ENCODE assay signal across 17 cellular contexts in genomic region chr19:47172666-47173455, GRCh38. TPM values are rescaled to one million over a fixed set of nuclear protein-coding genes. Genes with fewer than 3 reads are reported as not detected.
DNase-seq lines count a peak whose midpoint lies in the region; ATAC-seq and TF ChIP-seq lines count a peak whose summit lies in the region.
"Had no signal": no experiment of that assay in that cellular context is flagged by ENCODE, and none has a peak within 500 bp of the region (broad histone marks: within the 10 kb centered on the region; RNA-seq: fewer than 3 reads in every experiment).

No MANE protein-coding gene starts in this region.

- CTCF ChIA-PET in CD4-positive, alpha-beta memory T cell (lab: Charles Lee; ENCODE audit: partially characterized antibody) = interaction anchor here (0.8 to 1.7 kb wide), 4 partner anchors 13 to 160 kb away, joined by 3 to 7 read pairs (median 6); no protein-coding TSS in a partner anchor
- CTCF ChIA-PET in naive thymus-derived CD4-positive, alpha-beta T cell (lab: Charles Lee) = interaction anchor here (1.0 kb wide), 1 partner anchor 75 kb away, joined by 5 read pairs; no protein-coding TSS in a partner anchor

- no peak overlapping the region for H3K27ac ChIP-seq in CD4-positive, alpha-beta memory T cell (ENCODE audit: low read depth, low read length)
- no peak overlapping the region for H3K27ac ChIP-seq in naive thymus-derived CD4-positive, alpha-beta T cell (ENCODE audit: low read depth, low read length)
- H3K27ac ChIP-seq: C4-2B, pancreas, right atrium auricular region had no signal

- no peak overlapping the region for H3K4me3 Mint-ChIP-seq in CD4-positive, alpha-beta memory T cell
- no peak overlapping the region for H3K4me3 Mint-ChIP-seq in T-helper 17 cell
- H3K4me3 Mint-ChIP-seq in naive thymus-derived CD4-positive, alpha-beta T cell = no peak overlapping the region
- H3K4me3 Mint-ChIP-seq: activated CD8-positive, alpha-beta T cell treated with anti-CD3 and anti-CD28 coated beads for 36 hours; natural killer cell treated with Interleukin-12 subunit alpha and Interleukin-12 subunit beta and Interleukin-15 and Interleukin-18, amount 100 ng/mL, for 72 hours had no signal

- peaks cover 39 to 49% of the 10 kb centered on the region in 2 donors for H3K36me3 Mint-ChIP-seq in CD4-positive, alpha-beta memory T cell
- no peaks in the 10 kb centered on the region for H3K36me3 Mint-ChIP-seq in T-helper 17 cell (ENCODE audit: low read depth)
- H3K36me3 Mint-ChIP-seq in naive thymus-derived CD4-positive, alpha-beta T cell = peaks cover 5 to 58% (median 34%) of the 10 kb centered on the region in 5 donors

- DNase-seq in BE2C (peak; percentile 17), T-helper 17 cell (no peak), 8988T (no peak), COR-L47 (lab: John Stamatoyannopoulos, UW) (no peak)
- no peak for DNase-seq in CD4-positive, alpha-beta memory T cell
- no peak for DNase-seq in naive thymus-derived CD4-positive, alpha-beta T cell
- DNase-seq in activated CD8-positive, alpha-beta memory T cell treated with anti-CD3 and anti-CD28 coated beads, Interleukin-2, amount 50 U/mL, for 48 hours = no peak
- DNase-seq: activated CD8-positive, alpha-beta T cell treated with anti-CD3 and anti-CD28 coated beads for 36 hours; activated effector memory CD4-positive, alpha-beta T cell treated with anti-CD3 and anti-CD28 coated beads, Interleukin-2, amount 50 U/mL, for 16 hours; amygdala; DMS 273 treated with DMSO at 0.1 percent for 48 hours; pancreas; stimulated activated CD4-positive, alpha-beta T cell treated with anti-CD3 and anti-CD28 coated beads, Interleukin-2, amount 100 ng/mL, for 48 hours had no signal

- POLR2A ChIA-PET in CD4-positive, alpha-beta memory T cell (lab: Charles Lee; ENCODE audit: partially characterized antibody) = interaction anchor here (0.7 to 1.8 kb wide), 2 partner anchors 14 to 15 kb away, joined by 3 to 8 read pairs; no protein-coding TSS in a partner anchor
- POLR2A ChIA-PET in naive thymus-derived CD4-positive, alpha-beta T cell (lab: Charles Lee) = interaction anchor here (0.5 to 19.8 kb wide), 5 partner anchors 10 to 53 kb away, joined by 3 to 386 read pairs (median 5); no protein-coding TSS in a partner anchor

- peak overlapping the region in 4 of 7 donors; percentile 8 to 59 (median 30) for H3K27ac Mint-ChIP-seq in CD4-positive, alpha-beta memory T cell
- H3K27ac Mint-ChIP-seq in T-helper 17 cell = peak overlapping the region; percentile 27
- peak overlapping the region in 5 of 9 donors; percentile 53 to 93 (median 74) for H3K27ac Mint-ChIP-seq in naive thymus-derived CD4-positive, alpha-beta T cell
- H3K27ac Mint-ChIP-seq: activated CD8-positive, alpha-beta T cell treated with anti-CD3 and anti-CD28 coated beads for 36 hours; natural killer cell treated with Interleukin-12 subunit alpha and Interleukin-12 subunit beta and Interleukin-15 and Interleukin-18, amount 100 ng/mL, for 72 hours had no signal

- H3K4me1 Mint-ChIP-seq in CD4-positive, alpha-beta memory T cell = peaks cover 29 to 58% (median 40%) of the 10 kb centered on the region in 4 donors
- H3K4me1 Mint-ChIP-seq in T-helper 17 cell = peaks cover 26% of the 10 kb centered on the region
- H3K4me1 Mint-ChIP-seq in naive thymus-derived CD4-positive, alpha-beta T cell = peaks cover 32 to 82% (median 66%) of the 10 kb centered on the region in 7 donors

- H3K36me3 ChIP-seq in BE2C = peaks cover 79% of the 10 kb centered on the region
- peaks cover 16% of the 10 kb centered on the region for H3K36me3 ChIP-seq in CD4-positive, alpha-beta memory T cell (ENCODE audit: insufficient read depth, low read length)
- H3K36me3 ChIP-seq in naive thymus-derived CD4-positive, alpha-beta T cell (ENCODE audit: control insufficient read depth in 2 of 3, insufficient read depth in 3 of 3, low read length in 3 of 3) = peaks cover 0 to 32% (median 0%) of the 10 kb centered on the region in 3 experiments
- H3K36me3 ChIP-seq: pancreas had no signal

- ATAC-seq in T-helper 17 cell = no peak
- ATAC-seq in naive thymus-derived CD4-positive, alpha-beta T cell = no peak
- no peak for ATAC-seq in GM19023 (IDR thresholded peaks at IDR 0.05; ENCODE audit: unreplicated experiment)
- ATAC-seq: activated CD8-positive, alpha-beta T cell treated with anti-CD3 and anti-CD28 coated beads for 36 hours; natural killer cell treated with Interleukin-12 subunit alpha and Interleukin-12 subunit beta and Interleukin-15 and Interleukin-18, amount 100 ng/mL, for 72 hours; pancreas had no signal

- no peaks in the 10 kb centered on the region for H3K4me1 ChIP-seq in BE2C
- peaks cover 32% of the 10 kb centered on the region for H3K4me1 ChIP-seq in CD4-positive, alpha-beta memory T cell (ENCODE audit: insufficient read depth, low read length)
- H3K4me1 ChIP-seq in naive thymus-derived CD4-positive, alpha-beta T cell (ENCODE audit: control insufficient read depth in 2 of 2, insufficient read depth in 2 of 2, low read length in 2 of 2) = peaks cover 24 to 27% of the 10 kb centered on the region in 2 donors
- H3K4me1 ChIP-seq: pancreas had no signal

- no peak overlapping the region for H3K4me3 ChIP-seq in BE2C (ENCODE audit: low read depth, low read length)
- no peak overlapping the region for H3K4me3 ChIP-seq in CD4-positive, alpha-beta memory T cell (ENCODE audit: low read length in 2 of 2)
- H3K4me3 ChIP-seq in naive thymus-derived CD4-positive, alpha-beta T cell (ENCODE audit: low read length) = no peak overlapping the region
- H3K4me3 ChIP-seq: pancreas, right atrium auricular region had no signal

- no peaks in the 10 kb centered on the region for H3K27me3 ChIP-seq in BE2C
- no peaks in the 10 kb centered on the region for H3K27me3 ChIP-seq in CD4-positive, alpha-beta memory T cell (ENCODE audit: insufficient read depth, low read length)
- no peaks in the 10 kb centered on the region for H3K27me3 ChIP-seq in naive thymus-derived CD4-positive, alpha-beta T cell (ENCODE audit: control insufficient read depth in 2 of 2, insufficient read depth in 2 of 2, low read length in 2 of 2)
- H3K27me3 ChIP-seq: pancreas, right atrium auricular region had no signal

- H3K9me3 Mint-ChIP-seq in CD4-positive, alpha-beta memory T cell = no peaks in the 10 kb centered on the region
- no peaks in the 10 kb centered on the region for H3K9me3 Mint-ChIP-seq in naive thymus-derived CD4-positive, alpha-beta T cell
- H3K9me3 Mint-ChIP-seq: activated CD8-positive, alpha-beta T cell treated with anti-CD3 and anti-CD28 coated beads for 36 hours; natural killer cell treated with Interleukin-12 subunit alpha and Interleukin-12 subunit beta and Interleukin-15 and Interleukin-18, amount 100 ng/mL, for 72 hours had no signal

- intact Hi-C loops in CD4-positive, alpha-beta memory T cell (cut with micrococcal nuclease) = no loop called here
- intact Hi-C loops in naive thymus-derived CD4-positive, alpha-beta T cell (cut with micrococcal nuclease) = no loop called here

- no peaks in the 10 kb centered on the region for H3K9me3 ChIP-seq in BE2C
- no peaks in the 10 kb centered on the region for H3K9me3 ChIP-seq in CD4-positive, alpha-beta memory T cell (ENCODE audit: control insufficient read depth in 1 of 2, low read length in 2 of 2)
- no peaks in the 10 kb centered on the region for H3K9me3 ChIP-seq in T-helper 17 cell (ENCODE audit: control insufficient read depth, low read length, poor library complexity, severe bottlenecking)
- no peaks in the 10 kb centered on the region for H3K9me3 ChIP-seq in naive thymus-derived CD4-positive, alpha-beta T cell (ENCODE audit: control insufficient read depth in 2 of 3, low read length in 3 of 3)
- H3K9me3 ChIP-seq: pancreas, right atrium auricular region had no signal

- no peaks in the 10 kb centered on the region for H3K27me3 Mint-ChIP-seq in CD4-positive, alpha-beta memory T cell
- H3K27me3 Mint-ChIP-seq in T-helper 17 cell = no peaks in the 10 kb centered on the region
- no peaks in the 10 kb centered on the region for H3K27me3 Mint-ChIP-seq in naive thymus-derived CD4-positive, alpha-beta T cell
- H3K27me3 Mint-ChIP-seq: activated CD8-positive, alpha-beta T cell treated with anti-CD3 and anti-CD28 coated beads for 36 hours; natural killer cell treated with Interleukin-12 subunit alpha and Interleukin-12 subunit beta and Interleukin-15 and Interleukin-18, amount 100 ng/mL, for 72 hours had no signal

- no peak for TF ChIP-seq CTCF in BE2C (IDR thresholded peaks at IDR 0.05; ENCODE audit: low read depth, low read length)

RNA-seq across cellular contexts. Expression of gene SAE1, which starts 42.2 kb away (rescaled TPM):
- 148 TPM for polyA plus RNA-seq in BE2C (2012; ENCODE audit: insufficient read depth, insufficient read length, low read depth)
- total RNA-seq in CD4-positive, alpha-beta memory T cell = 10 to 100 TPM; 35.3 to 36.0 TPM
- 100 to 1,000 TPM; 107 to 182 TPM for polyA plus RNA-seq in CD4-positive, alpha-beta memory T cell
- total RNA-seq in T-helper 17 cell = 10 to 100 TPM; 36.2 to 37.0 TPM
- 100 to 1,000 TPM in 1 of 5 experiments, 10 to 100 TPM in 4; 34.3 to 115 (median 46.4) TPM for total RNA-seq in naive thymus-derived CD4-positive, alpha-beta T cell
- 100 to 1,000 TPM; 145 to 181 TPM for polyA plus RNA-seq in naive thymus-derived CD4-positive, alpha-beta T cell

RNA-seq across cellular contexts. Expression of gene BBC3, which starts 58.1 kb away (rescaled TPM):
- polyA plus RNA-seq in BE2C (2012; ENCODE audit: insufficient read depth, insufficient read length, low read depth) = 17.0 TPM
- total RNA-seq in CD4-positive, alpha-beta memory T cell = 10 to 100 TPM; 31.9 to 32.2 TPM
- polyA plus RNA-seq in CD4-positive, alpha-beta memory T cell = 1 to 10 TPM; 3.7 to 8.0 TPM
- total RNA-seq in T-helper 17 cell = 10 to 100 TPM; 32.4 to 40.2 TPM
- 10 to 100 TPM; 13.7 to 42.0 (median 22.5) TPM for total RNA-seq in naive thymus-derived CD4-positive, alpha-beta T cell
- 10 to 100 TPM in 1 of 2 donors, 1 to 10 TPM in 1; 8.5 to 13.8 TPM for polyA plus RNA-seq in naive thymus-derived CD4-positive, alpha-beta T cell

RNA-seq across cellular contexts. Expression of gene ZC3H4, which starts 59.3 kb away (rescaled TPM):
- 17.5 TPM for polyA plus RNA-seq in BE2C (2012; ENCODE audit: insufficient read depth, insufficient read length, low read depth)
- total RNA-seq in CD4-positive, alpha-beta memory T cell = 10 to 100 TPM; 74.8 to 75.7 TPM
- 1 to 10 TPM in 1 of 2 donors, under 1 TPM in 1; 0.33 to 3.4 TPM for polyA plus RNA-seq in CD4-positive, alpha-beta memory T cell
- total RNA-seq in T-helper 17 cell = 10 to 100 TPM; 58.4 to 60.7 TPM
- total RNA-seq in naive thymus-derived CD4-positive, alpha-beta T cell = 100 to 1,000 TPM in 1 of 5 experiments, 10 to 100 TPM in 4; 53.6 to 123 (median 73.0) TPM
- polyA plus RNA-seq in naive thymus-derived CD4-positive, alpha-beta T cell = 1 to 10 TPM; 2.0 to 2.3 TPM
